In the genomic region with DNA sequence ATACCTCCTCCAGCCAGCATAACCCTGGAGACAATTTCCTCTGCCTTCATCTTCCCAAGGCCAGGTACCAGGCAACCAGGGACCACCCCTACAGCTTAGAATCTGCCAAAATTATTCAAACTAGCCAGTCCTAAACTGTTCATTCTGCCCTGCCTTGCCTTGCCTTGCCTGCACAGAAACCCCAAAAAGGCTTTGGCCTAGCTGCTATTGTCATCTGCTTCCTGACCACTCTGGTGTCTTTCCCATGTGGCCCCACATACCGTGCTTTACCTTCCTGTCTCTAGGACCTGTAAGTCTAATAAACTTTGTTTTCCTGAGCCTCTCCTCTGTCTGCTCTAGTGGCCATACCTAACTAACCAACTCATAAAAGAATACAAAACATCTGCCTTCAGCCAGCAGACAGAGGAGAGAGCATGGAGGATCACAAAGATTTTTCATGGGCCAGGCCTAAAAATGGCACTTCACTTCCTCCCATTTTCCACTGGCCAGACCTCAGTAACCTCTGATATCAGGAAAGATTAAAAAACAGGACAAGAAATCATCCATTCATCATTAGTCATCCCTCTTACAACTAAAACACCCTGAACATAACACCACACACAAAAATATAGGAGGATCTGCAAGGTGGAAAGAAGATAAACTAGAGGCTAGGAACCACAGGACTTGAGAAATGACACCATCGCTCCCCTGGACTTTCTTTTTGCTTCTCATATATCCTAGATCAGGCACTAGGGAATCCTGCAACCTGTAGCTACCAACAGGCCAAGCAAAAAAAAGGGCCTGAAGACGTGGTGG, we compare ENCODE assay signal across 20 cellular contexts. TPM values are rescaled to one million over a fixed set of nuclear protein-coding genes. Genes with fewer than 3 reads are reported as not detected.
A peak's percentile ranks its signal among the peaks of the same experiment; 100 is the strongest.
DNase-seq lines count a peak whose midpoint lies in the region; ATAC-seq, FAIRE-seq and TF ChIP-seq lines count a peak whose summit lies in the region.
"Had no signal": no experiment of that assay in that cellular context is flagged by ENCODE, and none has a peak within 500 bp of the region (broad histone marks: within the 10 kb centered on the region; RNA-seq: fewer than 3 reads in every experiment).

No MANE protein-coding gene starts in this region.

- H3K9me3 Mint-ChIP-seq in MCF 10A (ENCODE audit: unreplicated experiment), result no peaks in the 10 kb centered on the region

- POLR2A ChIA-PET in MCF 10A (lab: Yijun Ruan, JAX), result interaction anchor here (1.0 to 1.1 kb wide), 2 partner anchors 12 to 13 kb away, joined by 3 read pairs; no protein-coding TSS in a partner anchor

- DNase-seq in MCF 10A (ENCODE audit: unreplicated experiment) (no peak), breast epithelium (ENCODE audit: low spot score in 2 of 2) (no peak), bronchial epithelial cell (ENCODE audit: low read depth) (peak; percentile 46), iris pigment epithelial cell (ENCODE audit: low read depth) (peak; percentile 9), iPS-NIHi7 (ENCODE audit: extremely low spot score) (no peak), NCI-H146 treated with DMSO at 0.1 percent for 48 hours (lab: John Stamatoyannopoulos, UW; ENCODE audit: unreplicated experiment) (no peak)
- DNase-seq: DND-41, GDM1, GM23248, KG1, NCI-H1417 treated with DMSO at 0.1 percent for 48 hours, NCI-H1930, NCI-H345, NCI-H524 treated with DMSO at 0.1 percent for 48 hours had no signal

- no peaks in the 10 kb centered on the region for H3K4me1 ChIP-seq in breast epithelium

- no peaks in the 10 kb centered on the region for H3K4me1 Mint-ChIP-seq in MCF 10A (ENCODE audit: insufficient read depth, unreplicated experiment)
- H3K4me1 Mint-ChIP-seq: CD14-positive monocyte had no signal

- H3K27ac Mint-ChIP-seq in MCF 10A (ENCODE audit: low read depth, unreplicated experiment), result peak overlapping the region; percentile 2

- no peak overlapping the region for H3K27ac ChIP-seq in breast epithelium
- H3K27ac ChIP-seq: 22Rv1, GM23248, RWPE1 had no signal

- BruUV-seq in MCF 10A (replicated peaks; lab: Mats Ljungman, UMichigan), result no TSS peak

- CTCF ChIA-PET in MCF 10A (lab: Yijun Ruan, JAX), result interaction anchor here (0.5 to 0.7 kb wide), 4 partner anchors 31 to 985 kb away, joined by 3 to 4 read pairs (median 4); no protein-coding TSS in a partner anchor

- no peak for TF ChIP-seq POLR2A in breast epithelium (IDR thresholded peaks at IDR 0.05)

- H3K36me3 Mint-ChIP-seq in MCF 10A (ENCODE audit: insufficient read depth, unreplicated experiment), result peaks cover 6% of the 10 kb centered on the region
- H3K36me3 Mint-ChIP-seq: CD14-positive monocyte had no signal

- ATAC-seq in GM21447 (IDR thresholded peaks at IDR 0.05; ENCODE audit: unreplicated experiment) (no peak), HG03520 (IDR thresholded peaks at IDR 0.05; ENCODE audit: unreplicated experiment) (no peak)
- ATAC-seq: HepG2 had no signal

- H3K27me3 Mint-ChIP-seq in MCF 10A (ENCODE audit: insufficient read depth, unreplicated experiment), result no peaks in the 10 kb centered on the region

- no peaks in the 10 kb centered on the region for H3K27me3 ChIP-seq in breast epithelium
- no peaks in the 10 kb centered on the region for H3K27me3 ChIP-seq in bronchial epithelial cell (ENCODE audit: control insufficient read depth, insufficient read depth, low read length)

- FAIRE-seq in bronchial epithelial cell (lab: Jason Lieb, UNC), result no peak
- FAIRE-seq: HepG2 had no signal

- H3K9me3 ChIP-seq in breast epithelium, result no peaks in the 10 kb centered on the region

- H3K4me3 Mint-ChIP-seq in MCF 10A (ENCODE audit: unreplicated experiment), result no peak overlapping the region
- H3K4me3 Mint-ChIP-seq: CD14-positive monocyte had no signal

- TF ChIP-seq CTCF in MCF 10A (IDR thresholded peaks at IDR 0.05; ENCODE audit: unreplicated experiment), result no peak
- no peak for TF ChIP-seq CTCF in breast epithelium (IDR thresholded peaks at IDR 0.05)
- no peak for TF ChIP-seq CTCF in bronchial epithelial cell (IDR thresholded peaks at IDR 0.05; ENCODE audit: insufficient read depth, low read length, severe bottlenecking)

- intact Hi-C loops in MCF 10A (cut with micrococcal nuclease) (no loop called here), breast epithelium (cut with DNase I; ENCODE audit: low total_unique reads) (no loop called here)

- H3K36me3 ChIP-seq in breast epithelium, result no peaks in the 10 kb centered on the region
- no peaks in the 10 kb centered on the region for H3K36me3 ChIP-seq in bronchial epithelial cell (ENCODE audit: control insufficient read depth, insufficient read depth, low read length)

- no peak overlapping the region for H3K4me3 ChIP-seq in breast epithelium
- H3K4me3 ChIP-seq in bronchial epithelial cell (ENCODE audit: low read depth, low read length), result no peak overlapping the region
- H3K4me3 ChIP-seq: GM23248 had no signal

RNA-seq across cellular contexts. Expression of gene IMMP2L, which starts 51.5 kb away (rescaled TPM):
- 23.7 and 28.1 TPM in 2 replicates for total RNA-seq in MCF 10A (2022)
- total RNA-seq in breast epithelium, result 10 to 100 TPM; 19.8 to 39.7 (median 30.8) TPM
- 19.0 and 25.9 TPM in 2 replicates for total RNA-seq in bronchial epithelial cell

Comparison
In these comparisons a context has a peak if more than half of its experiments do, and no peak if none do; other contexts are left out.
1. DNase-seq: peak in bronchial epithelial cell (single experiment) and iris pigment epithelial cell (single experiment); none in MCF 10A (single experiment), breast epithelium (0 of 2), iPS-NIHi7 (single experiment) and NCI-H146 treated with DMSO at 0.1 percent for 48 hours (single experiment).